In the genomic region with DNA sequence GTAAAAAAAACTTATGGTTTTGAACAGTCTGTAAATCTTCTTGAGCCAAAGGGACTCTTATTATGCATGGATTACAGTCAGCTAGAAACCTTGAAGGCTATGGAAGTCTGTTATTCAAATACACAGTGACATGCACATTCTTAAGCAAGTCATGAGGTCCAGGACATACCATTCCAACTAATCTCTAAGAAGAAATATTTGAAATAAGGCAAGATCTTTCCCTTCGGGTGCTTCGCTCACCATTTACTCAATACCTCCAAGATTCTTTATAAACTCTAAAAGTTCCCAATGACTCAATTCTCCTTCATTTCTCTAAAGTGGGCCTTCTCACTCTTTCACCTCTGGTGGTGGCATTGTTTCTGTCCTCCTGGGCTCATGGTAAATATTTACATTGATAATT, we compare ENCODE assay signal across 25 cellular contexts.
DNase-seq lines count a peak whose midpoint lies in the region; ATAC-seq and TF ChIP-seq lines count a peak whose summit lies in the region.
"Had no signal": no experiment of that assay in that cellular context is flagged by ENCODE, and none has a peak within 500 bp of the region (broad histone marks: within the 10 kb centered on the region; RNA-seq: fewer than 3 reads in every experiment).

No MANE protein-coding gene starts in this region.

- POLR2A ChIA-PET in PC-3 (lab: Charles Lee; ENCODE audit: unreplicated experiment) = no interaction called here

- BruUV-seq in PC-3 (replicated peaks; lab: Mats Ljungman, UMichigan) = no TSS peak

- H2AFZ ChIP-seq in GM23338 (0 out of 2 replicates have a peak overlapping the region, but pooled peaks have one; percentile 12), PC-3 (ENCODE audit: low read length) (no peak overlapping the region)

- H3K36me3 Mint-ChIP-seq in GM23338 (ENCODE audit: low read depth) = no peaks in the 10 kb centered on the region
- H3K36me3 Mint-ChIP-seq: activated CD4-positive, alpha-beta memory T cell treated with anti-CD3 and anti-CD28 coated beads for 36 hours; stimulated activated naive B cell treated with anti-CD40 and anti-IgM and Interleukin-4, amounts not matched to agents 10 μg/mL and 1 μg/mL and 100 μg/mL, for 72 hours had no signal

- no peak overlapping the region for H3K4me3 Mint-ChIP-seq in GM23338
- H3K4me3 Mint-ChIP-seq: activated CD4-positive, alpha-beta memory T cell treated with anti-CD3 and anti-CD28 coated beads for 36 hours; neural crest cell; stimulated activated naive B cell treated with anti-CD40 and anti-IgM and Interleukin-4, amounts not matched to agents 10 μg/mL and 1 μg/mL and 100 μg/mL, for 72 hours had no signal

- H3K27ac ChIP-seq in GM23338 (ENCODE audit: low read depth) (no peak overlapping the region), PC-3 (ENCODE audit: low read length) (no peak overlapping the region)
- H3K27ac ChIP-seq: breast epithelium, gastroesophageal sphincter, lower lobe of right lung, psoas muscle, testis had no signal

- no peaks in the 10 kb centered on the region for H3K79me2 ChIP-seq in GM23338 (replicated peaks; ENCODE audit: insufficient read depth)
- H3K79me2 ChIP-seq in PC-3 (ENCODE audit: low read length) = no peaks in the 10 kb centered on the region

- no peaks in the 10 kb centered on the region for H3K9me3 ChIP-seq in PC-3 (ENCODE audit: low read length)
- H3K9me3 ChIP-seq: breast epithelium, gastroesophageal sphincter, HAP-1, lower lobe of right lung, psoas muscle, testis had no signal

- ATAC-seq in GM23338 (no peak), HG03039 (IDR thresholded peaks at IDR 0.05; ENCODE audit: unreplicated experiment) (no peak), PC-3 (no peak)
- ATAC-seq: gastroesophageal sphincter; lower lobe of right lung; psoas muscle; stimulated activated naive B cell treated with anti-CD40 and anti-IgM and Interleukin-4, amounts not matched to agents 10 μg/mL and 1 μg/mL and 100 μg/mL, for 72 hours had no signal

- no peak overlapping the region for H3K9ac ChIP-seq in PC-3 (ENCODE audit: low read length)

- H3K9me2 ChIP-seq in GM23338 (ENCODE audit: insufficient read depth) (no peaks in the 10 kb centered on the region), PC-3 (replicated peaks; ENCODE audit: low read length) (no peaks in the 10 kb centered on the region)

- TF ChIP-seq CTCF in GM23338 (conservative IDR thresholded peaks at IDR 0.05; ENCODE audit: low read depth in 2 of 2) (no peak), PC-3 (conservative IDR thresholded peaks at IDR 0.05; ENCODE audit: low read depth, low read length) (no peak)

- 0 out of 3 replicates have a peak, but pooled peaks cover 2% of the 10 kb centered on the region for H3K4me1 Mint-ChIP-seq in GM23338
- H3K4me1 Mint-ChIP-seq: neural crest cell; stimulated activated naive B cell treated with anti-CD40 and anti-IgM and Interleukin-4, amounts not matched to agents 10 μg/mL and 1 μg/mL and 100 μg/mL, for 72 hours had no signal

- H3K4me2 ChIP-seq in GM23338 (no peak overlapping the region), PC-3 (ENCODE audit: low read length) (no peak overlapping the region)

- H3K27ac Mint-ChIP-seq in GM23338 = no peak overlapping the region
- H3K27ac Mint-ChIP-seq: activated CD4-positive, alpha-beta memory T cell treated with anti-CD3 and anti-CD28 coated beads for 36 hours; stimulated activated naive B cell treated with anti-CD40 and anti-IgM and Interleukin-4, amounts not matched to agents 10 μg/mL and 1 μg/mL and 100 μg/mL, for 72 hours had no signal

- DNase-seq in GM23338 (ENCODE audit: low spot score) (no peak), cerebellar cortex (ENCODE audit: low spot score) (peak; percentile 79), hepatic stellate cell (ENCODE audit: low spot score) (peak; percentile 5), KG1 (lab: John Stamatoyannopoulos, UW) (no peak), PC-3 (no peak)
- no peak for DNase-seq in activated CD8-positive, alpha-beta memory T cell treated with anti-CD3 and anti-CD28 coated beads, Interleukin-2, amount 50 U/mL, for 48 hours
- DNase-seq: activated CD4-positive, alpha-beta memory T cell treated with anti-CD3 and anti-CD28 coated beads for 36 hours; activated effector memory CD4-positive, alpha-beta T cell treated with anti-CD3 and anti-CD28 coated beads, Interleukin-2, amount 50 U/mL, for 16 hours; COR-L47; DMS79 treated with DMSO at 0.1 percent for 48 hours; KBM-7; kidney; lower lobe of right lung; MV-4-11; NCI-H1694 treated with DMSO at 0.1 percent for 48 hours; psoas muscle; small intestine; stimulated activated CD4-positive, alpha-beta T cell treated with anti-CD3 and anti-CD28 coated beads, Interleukin-2, amount 100 ng/mL, for 24 hours; stimulated activated naive B cell treated with anti-CD40 and anti-IgM and Interleukin-4, amounts not matched to agents 10 μg/mL and 1 μg/mL and 100 μg/mL, for 72 hours; testis had no signal

- no peaks in the 10 kb centered on the region for H3K9me3 Mint-ChIP-seq in GM23338
- H3K9me3 Mint-ChIP-seq: activated CD4-positive, alpha-beta memory T cell treated with anti-CD3 and anti-CD28 coated beads for 36 hours had no signal

- H3K27me3 Mint-ChIP-seq in GM23338 (ENCODE audit: insufficient read depth, low read depth, poor library complexity) = no peaks in the 10 kb centered on the region
- H3K27me3 Mint-ChIP-seq: activated CD4-positive, alpha-beta memory T cell treated with anti-CD3 and anti-CD28 coated beads for 36 hours; stimulated activated naive B cell treated with anti-CD40 and anti-IgM and Interleukin-4, amounts not matched to agents 10 μg/mL and 1 μg/mL and 100 μg/mL, for 72 hours had no signal

- H3K4me1 ChIP-seq in GM23338 (ENCODE audit: insufficient read depth) = no peaks in the 10 kb centered on the region
- no peaks in the 10 kb centered on the region for H3K4me1 ChIP-seq in PC-3 (ENCODE audit: insufficient read depth, low read length)
- H3K4me1 ChIP-seq: breast epithelium, gastroesophageal sphincter, lower lobe of right lung, psoas muscle, testis had no signal

- H4K20me1 ChIP-seq in GM23338 (replicated peaks; ENCODE audit: insufficient read depth) (no peaks in the 10 kb centered on the region), PC-3 (ENCODE audit: low read length) (no peaks in the 10 kb centered on the region)

- H3K36me3 ChIP-seq in GM23338 (ENCODE audit: insufficient read depth) = no peaks in the 10 kb centered on the region
- no peaks in the 10 kb centered on the region for H3K36me3 ChIP-seq in PC-3 (ENCODE audit: low read depth, low read length)
- H3K36me3 ChIP-seq: breast epithelium, gastroesophageal sphincter, HAP-1, lower lobe of right lung had no signal

- H3F3A ChIP-seq in GM23338 (replicated peaks; ENCODE audit: low read depth) (no peaks in the 10 kb centered on the region), PC-3 (ENCODE audit: low read length, unreplicated experiment) (no peaks in the 10 kb centered on the region)

- H3K4me3 ChIP-seq in GM23338 = no peak overlapping the region
- no peak overlapping the region for H3K4me3 ChIP-seq in PC-3 (ENCODE audit: low read length)
- H3K4me3 ChIP-seq: breast epithelium, gastroesophageal sphincter, HAP-1, lower lobe of right lung, psoas muscle, testis had no signal

- no peaks in the 10 kb centered on the region for H3K27me3 ChIP-seq in GM23338 (ENCODE audit: insufficient read depth)
- no peaks in the 10 kb centered on the region for H3K27me3 ChIP-seq in PC-3 (ENCODE audit: low read length)
- H3K27me3 ChIP-seq: breast epithelium, gastroesophageal sphincter, testis had no signal

- intact Hi-C loops in PC-3 (cut with micrococcal nuclease) = no loop called here

- CTCF ChIA-PET in PC-3 (lab: Charles Lee) = no interaction called here

TF ChIP-seq in GM23338, 12 proteins besides CTCF, POLR2A, EP300 and RAD21 (continues in another document):
- TF ChIP-seq EZH2phosphoT487 (IDR thresholded peaks at IDR 0.05; ENCODE audit: unreplicated experiment) = no peak
- TF ChIP-seq JUNB (IDR thresholded peaks at IDR 0.05; ENCODE audit: unreplicated experiment) = no peak
- TF ChIP-seq, protein P1, sequence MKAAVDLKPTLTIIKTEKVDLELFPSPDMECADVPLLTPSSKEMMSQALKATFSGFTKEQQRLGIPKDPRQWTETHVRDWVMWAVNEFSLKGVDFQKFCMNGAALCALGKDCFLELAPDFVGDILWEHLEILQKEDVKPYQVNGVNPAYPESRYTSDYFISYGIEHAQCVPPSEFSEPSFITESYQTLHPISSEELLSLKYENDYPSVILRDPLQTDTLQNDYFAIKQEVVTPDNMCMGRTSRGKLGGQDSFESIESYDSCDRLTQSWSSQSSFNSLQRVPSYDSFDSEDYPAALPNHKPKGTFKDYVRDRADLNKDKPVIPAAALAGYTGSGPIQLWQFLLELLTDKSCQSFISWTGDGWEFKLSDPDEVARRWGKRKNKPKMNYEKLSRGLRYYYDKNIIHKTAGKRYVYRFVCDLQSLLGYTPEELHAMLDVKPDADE (IDR thresholded peaks at IDR 0.05) = no peak
- no peak for TF ChIP-seq EZH2 (IDR thresholded peaks at IDR 0.05; ENCODE audit: low read depth, unreplicated experiment)
- TF ChIP-seq, protein P2, sequence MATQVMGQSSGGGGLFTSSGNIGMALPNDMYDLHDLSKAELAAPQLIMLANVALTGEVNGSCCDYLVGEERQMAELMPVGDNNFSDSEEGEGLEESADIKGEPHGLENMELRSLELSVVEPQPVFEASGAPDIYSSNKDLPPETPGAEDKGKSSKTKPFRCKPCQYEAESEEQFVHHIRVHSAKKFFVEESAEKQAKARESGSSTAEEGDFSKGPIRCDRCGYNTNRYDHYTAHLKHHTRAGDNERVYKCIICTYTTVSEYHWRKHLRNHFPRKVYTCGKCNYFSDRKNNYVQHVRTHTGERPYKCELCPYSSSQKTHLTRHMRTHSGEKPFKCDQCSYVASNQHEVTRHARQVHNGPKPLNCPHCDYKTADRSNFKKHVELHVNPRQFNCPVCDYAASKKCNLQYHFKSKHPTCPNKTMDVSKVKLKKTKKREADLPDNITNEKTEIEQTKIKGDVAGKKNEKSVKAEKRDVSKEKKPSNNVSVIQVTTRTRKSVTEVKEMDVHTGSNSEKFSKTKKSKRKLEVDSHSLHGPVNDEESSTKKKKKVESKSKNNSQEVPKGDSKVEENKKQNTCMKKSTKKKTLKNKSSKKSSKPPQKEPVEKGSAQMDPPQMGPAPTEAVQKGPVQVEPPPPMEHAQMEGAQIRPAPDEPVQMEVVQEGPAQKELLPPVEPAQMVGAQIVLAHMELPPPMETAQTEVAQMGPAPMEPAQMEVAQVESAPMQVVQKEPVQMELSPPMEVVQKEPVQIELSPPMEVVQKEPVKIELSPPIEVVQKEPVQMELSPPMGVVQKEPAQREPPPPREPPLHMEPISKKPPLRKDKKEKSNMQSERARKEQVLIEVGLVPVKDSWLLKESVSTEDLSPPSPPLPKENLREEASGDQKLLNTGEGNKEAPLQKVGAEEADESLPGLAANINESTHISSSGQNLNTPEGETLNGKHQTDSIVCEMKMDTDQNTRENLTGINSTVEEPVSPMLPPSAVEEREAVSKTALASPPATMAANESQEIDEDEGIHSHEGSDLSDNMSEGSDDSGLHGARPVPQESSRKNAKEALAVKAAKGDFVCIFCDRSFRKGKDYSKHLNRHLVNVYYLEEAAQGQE (IDR thresholded peaks at IDR 0.05; ENCODE audit: unreplicated experiment) = no peak
- TF ChIP-seq NANOG (IDR thresholded peaks at IDR 0.05; ENCODE audit: borderline replicate concordance) = no peak
- TF ChIP-seq ZNF331 (CRISPR knock-in tag; IDR thresholded peaks at IDR 0.05; ENCODE audit: low read depth) = no peak

Comparison
In these comparisons a context has a peak if more than half of its experiments do, and no peak if none do; other contexts are left out.
1. DNase-seq: peak in cerebellar cortex (single experiment) and hepatic stellate cell (single experiment); none in GM23338 (single experiment), activated CD8-positive, alpha-beta memory T cell treated with anti-CD3 and anti-CD28 coated beads, Interleukin-2, amount 50 U/mL, for 48 hours (single experiment), KG1 (single experiment) and PC-3 (single experiment).